In genomic region chr5:73153513-73153912, GRCh38 we compare ENCODE assay signal across 16 cellular contexts.
"Had no signal": no experiment of that assay in that cellular context is flagged by ENCODE, and none has a peak within 500 bp of the region (broad histone marks: within the 10 kb centered on the region; RNA-seq: fewer than 3 reads in every experiment).

No MANE protein-coding gene starts in this region.

- DNase-seq: activated CD4-positive, alpha-beta memory T cell treated with anti-CD3 and anti-CD28 coated beads, Interleukin-2, amount 10 ng/mL, durations not matched to agents 7 days and 5 days; activated CD4-positive, alpha-beta T cell treated with anti-CD3 and anti-CD28 coated beads for 48 hours; activated CD4-positive, CD25-positive, alpha-beta regulatory T cell; activated CD8-positive, alpha-beta memory T cell treated with anti-CD3 and anti-CD28 coated beads, Interleukin-2, amount 10 ng/mL, durations not matched to agents 7 days and 5 days; activated naive CD4-positive, alpha-beta T cell; activated naive CD8-positive, alpha-beta T cell treated with anti-CD3 and anti-CD28 coated beads, Interleukin-2, amount 10 ng/mL, durations not matched to agents 7 days and 5 days; body of pancreas; effector memory CD8-positive, alpha-beta T cell; esophagus squamous epithelium; posterior cingulate gyrus; sigmoid colon; stimulated activated CD4-positive, alpha-beta T cell treated with anti-CD3 and anti-CD28 coated beads, Interleukin-4, amount 100 ng/mL, for 4 hours; stimulated activated naive CD4-positive, alpha-beta T cell treated with Interleukin-2 at 50 U/mL for 16 hours; T-helper 9 cell had no signal

- H3K4me1 Mint-ChIP-seq: activated CD4-positive, alpha-beta memory T cell treated with anti-CD3 and anti-CD28 coated beads, Interleukin-2, amount 10 ng/mL, durations not matched to agents 7 days and 5 days; activated CD8-positive, alpha-beta memory T cell treated with anti-CD3 and anti-CD28 coated beads, Interleukin-2, amount 10 ng/mL, durations not matched to agents 7 days and 5 days; activated T-helper 17 cell treated with anti-CD3 and anti-CD28 coated beads, Interleukin-2, amount 50 U/mL, for 72 hours had no signal

- H3K9me3 Mint-ChIP-seq: activated CD4-positive, alpha-beta memory T cell treated with anti-CD3 and anti-CD28 coated beads, Interleukin-2, amount 10 ng/mL, durations not matched to agents 7 days and 5 days; activated naive CD8-positive, alpha-beta T cell treated with anti-CD3 and anti-CD28 coated beads, Interleukin-2, amount 10 ng/mL, durations not matched to agents 7 days and 5 days; activated T-helper 17 cell treated with anti-CD3 and anti-CD28 coated beads, Interleukin-2, amount 50 U/mL, for 72 hours; effector memory CD8-positive, alpha-beta T cell; natural killer cell treated with Interleukin-12 subunit alpha and Interleukin-12 subunit beta and Interleukin-15 and Interleukin-18, amount 100 ng/mL, for 72 hours had no signal

- H3K27ac Mint-ChIP-seq: activated CD4-positive, alpha-beta memory T cell treated with anti-CD3 and anti-CD28 coated beads, Interleukin-2, amount 10 ng/mL, durations not matched to agents 7 days and 5 days; activated CD8-positive, alpha-beta memory T cell treated with anti-CD3 and anti-CD28 coated beads, Interleukin-2, amount 10 ng/mL, durations not matched to agents 7 days and 5 days; activated naive CD8-positive, alpha-beta T cell treated with anti-CD3 and anti-CD28 coated beads, Interleukin-2, amount 10 ng/mL, durations not matched to agents 7 days and 5 days; activated T-helper 17 cell treated with anti-CD3 and anti-CD28 coated beads, Interleukin-2, amount 50 U/mL, for 72 hours; effector memory CD8-positive, alpha-beta T cell; natural killer cell treated with Interleukin-12 subunit alpha and Interleukin-12 subunit beta and Interleukin-15 and Interleukin-18, amount 100 ng/mL, for 72 hours had no signal

- ATAC-seq: activated CD8-positive, alpha-beta memory T cell treated with anti-CD3 and anti-CD28 coated beads, Interleukin-2, amount 10 ng/mL, durations not matched to agents 7 days and 5 days; activated T-helper 17 cell treated with anti-CD3 and anti-CD28 coated beads, Interleukin-2, amount 50 U/mL, for 72 hours; body of pancreas; effector memory CD8-positive, alpha-beta T cell; natural killer cell treated with Interleukin-12 subunit alpha and Interleukin-12 subunit beta and Interleukin-15 and Interleukin-18, amount 100 ng/mL, for 72 hours had no signal

- H3K4me3 Mint-ChIP-seq: activated CD4-positive, alpha-beta memory T cell treated with anti-CD3 and anti-CD28 coated beads, Interleukin-2, amount 10 ng/mL, durations not matched to agents 7 days and 5 days; activated CD8-positive, alpha-beta memory T cell treated with anti-CD3 and anti-CD28 coated beads, Interleukin-2, amount 10 ng/mL, durations not matched to agents 7 days and 5 days; activated naive CD8-positive, alpha-beta T cell treated with anti-CD3 and anti-CD28 coated beads, Interleukin-2, amount 10 ng/mL, durations not matched to agents 7 days and 5 days; activated T-helper 17 cell treated with anti-CD3 and anti-CD28 coated beads, Interleukin-2, amount 50 U/mL, for 72 hours; effector memory CD8-positive, alpha-beta T cell; natural killer cell treated with Interleukin-12 subunit alpha and Interleukin-12 subunit beta and Interleukin-15 and Interleukin-18, amount 100 ng/mL, for 72 hours had no signal

- H3K36me3 Mint-ChIP-seq: activated CD8-positive, alpha-beta memory T cell treated with anti-CD3 and anti-CD28 coated beads, Interleukin-2, amount 10 ng/mL, durations not matched to agents 7 days and 5 days; activated naive CD8-positive, alpha-beta T cell treated with anti-CD3 and anti-CD28 coated beads, Interleukin-2, amount 10 ng/mL, durations not matched to agents 7 days and 5 days; natural killer cell treated with Interleukin-12 subunit alpha and Interleukin-12 subunit beta and Interleukin-15 and Interleukin-18, amount 100 ng/mL, for 72 hours had no signal
